17 cellular contexts compared by ENCODE assay signal in the genomic region with DNA sequence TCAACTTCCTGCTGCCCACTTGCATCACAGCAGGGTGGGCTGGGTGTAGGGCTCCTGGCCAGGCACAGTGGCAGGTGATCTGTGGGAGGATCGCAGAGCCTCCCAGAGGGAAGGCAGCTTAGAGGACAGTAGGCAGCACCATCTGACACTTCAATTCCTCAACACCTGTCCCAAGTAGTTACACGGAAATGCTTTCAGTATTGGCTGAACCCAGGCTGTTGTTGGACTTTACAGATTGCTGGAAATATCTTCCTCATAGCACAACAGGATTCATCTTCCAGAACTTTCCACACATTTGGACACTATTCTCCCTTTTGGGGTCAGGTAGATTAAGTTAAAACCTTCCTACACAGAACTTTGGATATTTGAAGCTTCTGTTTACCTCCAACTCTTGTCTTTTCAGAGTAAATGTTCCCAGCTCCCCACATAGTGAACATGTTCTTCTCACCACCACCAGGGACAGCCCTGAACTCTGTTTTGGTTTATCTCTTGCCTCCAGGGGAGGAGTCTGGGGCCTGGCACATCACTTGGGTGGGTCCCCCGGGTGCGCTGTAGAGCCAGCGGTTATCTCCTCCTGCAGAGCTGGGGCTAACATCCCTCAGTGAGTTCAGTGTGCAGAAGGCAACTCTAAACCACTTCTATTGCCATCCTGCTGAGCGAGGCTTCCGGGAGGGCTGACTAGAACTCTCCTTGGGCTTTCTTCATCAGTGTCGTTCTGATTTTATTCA. TPM values are rescaled to one million over a fixed set of nuclear protein-coding genes. Genes with fewer than 3 reads are reported as not detected.
A peak's percentile ranks its signal among the peaks of the same experiment; 100 is the strongest.
DNase-seq lines count a peak whose midpoint lies in the region; ATAC-seq and TF ChIP-seq lines count a peak whose summit lies in the region.
"Had no signal": no experiment of that assay in that cellular context is flagged by ENCODE, and none has a peak within 500 bp of the region (broad histone marks: within the 10 kb centered on the region; RNA-seq: fewer than 3 reads in every experiment).

No MANE protein-coding gene starts in this region.

- H3K9me3 ChIP-seq in right atrium auricular region (no peaks in the 10 kb centered on the region), SK-N-SH (no peaks in the 10 kb centered on the region), spleen (no peaks in the 10 kb centered on the region)
- H3K9me3 ChIP-seq: breast epithelium, HAP-1, transverse colon had no signal

- no peak overlapping the region for H3K27ac ChIP-seq in right atrium auricular region
- H3K27ac ChIP-seq in SK-N-SH (ENCODE audit: low read depth in 2 of 2, low read length in 1 of 2), result no peak overlapping the region
- H3K27ac ChIP-seq in foreskin keratinocyte, result no peak overlapping the region
- no peak overlapping the region for H3K27ac ChIP-seq in spleen
- H3K27ac ChIP-seq: breast epithelium, transverse colon had no signal

- CTCF ChIA-PET in SK-N-SH (lab: Yijun Ruan, JAX), result interaction anchor here (0.6 kb wide), 1 partner anchor 1167 kb away, joined by 3 read pairs; no protein-coding TSS in a partner anchor

- no peaks in the 10 kb centered on the region for H3K27me3 ChIP-seq in right atrium auricular region
- peaks cover 35% of the 10 kb centered on the region; the same call in 1 of the 2 replicates for H3K27me3 ChIP-seq in SK-N-SH (ENCODE audit: insufficient read depth)
- no peaks in the 10 kb centered on the region for H3K27me3 ChIP-seq in foreskin keratinocyte
- H3K27me3 ChIP-seq in spleen (replicated peaks in 1 of 7), result peaks cover 0 to 20% (median 0%) of the 10 kb centered on the region in 7 donors
- H3K27me3 ChIP-seq: breast epithelium, transverse colon had no signal

- H4K20me1 ChIP-seq in SK-N-SH (ENCODE audit: insufficient read depth), result no peaks in the 10 kb centered on the region

- no peaks in the 10 kb centered on the region for H3K36me3 Mint-ChIP-seq in stimulated activated effector memory CD8-positive, alpha-beta T cell treated with anti-CD3 and anti-CD28 coated beads, Interleukin-12 subunit alpha, Interleukin-12 subunit beta, amount 100 ng/mL, for 72 hours

- WGBS in SK-N-SH (ENCODE audit: low lambda C conversion rate), result 0% methylated on average over 5 of the region's 8 CpGs
- 76 to 81% (median 77%) methylated on average over 8 of the region's 8 CpGs for WGBS in spleen, 5 donors

- peaks cover 10% of the 10 kb centered on the region for H3K4me1 Mint-ChIP-seq in stimulated activated effector memory CD8-positive, alpha-beta T cell treated with anti-CD3 and anti-CD28 coated beads, Interleukin-12 subunit alpha, Interleukin-12 subunit beta, amount 100 ng/mL, for 72 hours

- no peaks in the 10 kb centered on the region for H3K79me2 ChIP-seq in SK-N-SH (ENCODE audit: insufficient read depth)

- no peak for TF ChIP-seq POLR2A in spleen (IDR thresholded peaks at IDR 0.05)

- DNase-seq in Right ventricle myocardium inferior (ENCODE audit: missing footprints) (no peak), right atrium auricular region (ENCODE audit: low spot score) (no peak), SK-N-SH (peak; percentile 24), foreskin keratinocyte (no peak), NCI-H2029 (lab: John Stamatoyannopoulos, UW) (no peak), spleen (no peak), NCI-H2081 treated with DMSO at 0.1 percent for 48 hours (lab: John Stamatoyannopoulos, UW) (no peak)
- DNase-seq in stimulated activated effector memory CD8-positive, alpha-beta T cell treated with anti-CD3 and anti-CD28 coated beads, Interleukin-12 subunit alpha, Interleukin-12 subunit beta, amount 100 ng/mL, for 72 hours (ENCODE audit: low spot score in 2 of 2), result no peak
- DNase-seq: ACHN; activated naive CD4-positive, alpha-beta T cell; NCI-H1092 treated with DMSO at 0.1 percent for 48 hours; NCI-H446 treated with DMSO at 0.1 percent for 48 hours; stimulated activated CD4-positive, alpha-beta T cell treated with anti-CD3 and anti-CD28 coated beads, Interleukin-15, amount 100 ng/mL, for 24 hours; transverse colon had no signal

- H3F3A ChIP-seq in SK-N-SH (replicated peaks; ENCODE audit: insufficient read depth), result no peaks in the 10 kb centered on the region

- no peaks in the 10 kb centered on the region for H3K9me2 ChIP-seq in SK-N-SH

- H3K36me3 ChIP-seq in right atrium auricular region, result no peaks in the 10 kb centered on the region
- no peaks in the 10 kb centered on the region for H3K36me3 ChIP-seq in SK-N-SH (replicated peaks in 1 of 2; ENCODE audit: control insufficient read depth in 1 of 2, insufficient read depth in 2 of 2, low read length in 1 of 2)
- no peaks in the 10 kb centered on the region for H3K36me3 ChIP-seq in spleen
- H3K36me3 ChIP-seq: breast epithelium, HAP-1, transverse colon had no signal

- no peak overlapping the region for H3K27ac Mint-ChIP-seq in stimulated activated effector memory CD8-positive, alpha-beta T cell treated with anti-CD3 and anti-CD28 coated beads, Interleukin-12 subunit alpha, Interleukin-12 subunit beta, amount 100 ng/mL, for 72 hours

- ATAC-seq in Right ventricle myocardium inferior (peak; percentile 75), foreskin keratinocyte (peak; percentile 42)
- peak; percentile 47 for ATAC-seq in stimulated activated effector memory CD8-positive, alpha-beta T cell treated with anti-CD3 and anti-CD28 coated beads, Interleukin-12 subunit alpha, Interleukin-12 subunit beta, amount 100 ng/mL, for 72 hours

- no peak overlapping the region for H2AFZ ChIP-seq in SK-N-SH (ENCODE audit: low read depth)

- POLR2A ChIA-PET in SK-N-SH (lab: Yijun Ruan, JAX), result no interaction called here

- TF ChIP-seq CTCF in right atrium auricular region (IDR thresholded peaks at IDR 0.05), result no peak
- TF ChIP-seq CTCF in SK-N-SH (IDR thresholded peaks at IDR 0.05), result peak; percentile 10; the same call in 1 of the 2 replicates
- no peak for TF ChIP-seq CTCF in foreskin keratinocyte (conservative IDR thresholded peaks at IDR 0.05)
- no peak for TF ChIP-seq CTCF in spleen (IDR thresholded peaks at IDR 0.05 in 8 of 11, conservative IDR thresholded peaks at IDR 0.05 in 3 of 11)

- H3K4me1 ChIP-seq in right atrium auricular region, result no peaks in the 10 kb centered on the region
- no peaks in the 10 kb centered on the region for H3K4me1 ChIP-seq in SK-N-SH (ENCODE audit: control insufficient read depth in 1 of 2, insufficient read depth in 2 of 2, low read depth in 1 of 2, low read length in 1 of 2)
- H3K4me1 ChIP-seq in foreskin keratinocyte, result no peaks in the 10 kb centered on the region
- no peaks in the 10 kb centered on the region for H3K4me1 ChIP-seq in spleen
- H3K4me1 ChIP-seq: breast epithelium, HAP-1 had no signal

- H3K4me3 ChIP-seq in right atrium auricular region (no peak overlapping the region), SK-N-SH (ENCODE audit: low read depth in 2 of 2, low read length in 1 of 2) (no peak overlapping the region), spleen (no peak overlapping the region)
- H3K4me3 ChIP-seq: breast epithelium, HAP-1, transverse colon had no signal

- no peak overlapping the region for H3K9ac ChIP-seq in SK-N-SH

- H3K9me3 Mint-ChIP-seq in stimulated activated effector memory CD8-positive, alpha-beta T cell treated with anti-CD3 and anti-CD28 coated beads, Interleukin-12 subunit alpha, Interleukin-12 subunit beta, amount 100 ng/mL, for 72 hours, result no peaks in the 10 kb centered on the region

- H3K4me2 ChIP-seq in SK-N-SH, result no peak overlapping the region

- no peak for TF ChIP-seq RAD21 in SK-N-SH (IDR thresholded peaks at IDR 0.05; ENCODE audit: low read length)

- intact Hi-C loops in Right ventricle myocardium inferior (cut with DNase I) (no loop called here), spleen (cut with DNase I; ENCODE audit: low total_unique reads) (no loop called here)

- TF ChIP-seq EP300 in SK-N-SH (IDR thresholded peaks at IDR 0.05; ENCODE audit: borderline replicate concordance in 1 of 2, low read depth in 1 of 2, low read length in 1 of 2), result no peak

- no peak overlapping the region for H3K4me3 Mint-ChIP-seq in stimulated activated effector memory CD8-positive, alpha-beta T cell treated with anti-CD3 and anti-CD28 coated beads, Interleukin-12 subunit alpha, Interleukin-12 subunit beta, amount 100 ng/mL, for 72 hours

TF ChIP-seq in SK-N-SH, 30 proteins besides CTCF, POLR2A, EP300 and RAD21:
- TF ChIP-seq NRF1 (IDR thresholded peaks at IDR 0.05; ENCODE audit: low read depth, low read length) (no peak), RXRA (IDR thresholded peaks at IDR 0.05; ENCODE audit: borderline replicate concordance, low read depth) (no peak), RCOR1 (IDR thresholded peaks at IDR 0.05; ENCODE audit: low read length) (no peak), CHD2 (IDR thresholded peaks at IDR 0.05; ENCODE audit: low read length, partially characterized antibody) (no peak), TCF12 (IDR thresholded peaks at IDR 0.05) (no peak), JUND (IDR thresholded peaks at IDR 0.05) (no peak)

RNA-seq across cellular contexts. Expression of a gene that starts 3.5 kb away (rescaled TPM):
- total RNA-seq in Right ventricle myocardium inferior (not detected), right atrium auricular region (not detected), foreskin keratinocyte (not detected in 2 replicates), spleen (not detected)
- polyA plus RNA-seq in SK-N-SH (2012; rRNA removed) (not detected in 2 replicates), foreskin keratinocyte (not detected in 2 replicates), spleen (not detected)
- not detected in 2 replicates for polyA plus RNA-seq in SK-N-SH (2012; cell fraction: cytosol; rRNA removed)
- not detected in 2 replicates for polyA plus RNA-seq in SK-N-SH (2012; cell fraction: nucleus; rRNA removed)
- total RNA-seq: breast epithelium, osteocyte, transverse colon had no signal
